In genomic region chr2:209901187-209901586, GRCh38 we compare ENCODE assay signal across 1 cellular context.
TF ChIP-seq lines count a peak whose summit lies in the region.

No MANE protein-coding gene starts in this region.

TF ChIP-seq in SK-N-SH treated with all-trans-retinoic acid at 6 μM for 48 hours, 23 proteins besides CTCF, POLR2A, EP300 and RAD21 (continued from another document):
- TF ChIP-seq CREB5 (CRISPR knock-in tag; IDR thresholded peaks at IDR 0.05; ENCODE audit: low read depth), result no peak
- no peak for TF ChIP-seq ZNF565 (CRISPR knock-in tag; conservative IDR thresholded peaks at IDR 0.05; ENCODE audit: low read depth)
- TF ChIP-seq ZC3H10 (CRISPR knock-in tag; IDR thresholded peaks at IDR 0.05), result no peak
- no peak for TF ChIP-seq CSDC2 (CRISPR knock-in tag; IDR thresholded peaks at IDR 0.05)
- no peak for TF ChIP-seq TCF4 (CRISPR knock-in tag; IDR thresholded peaks at IDR 0.05; ENCODE audit: borderline replicate concordance)
- no peak for TF ChIP-seq ESRRG (CRISPR knock-in tag; IDR thresholded peaks at IDR 0.05)
- TF ChIP-seq POU6F1 (CRISPR knock-in tag; IDR thresholded peaks at IDR 0.05; ENCODE audit: borderline replicate concordance, low read depth), result no peak
- TF ChIP-seq PATZ1 (CRISPR knock-in tag; IDR thresholded peaks at IDR 0.05; ENCODE audit: borderline replicate concordance), result no peak
TF ChIP-seq in SK-N-SH treated with all-trans-retinoic acid at 6 μM for 48 hours: peak in this region for 0.
